Comparison of ENCODE assay signal across 8 cellular contexts in the genomic region with DNA sequence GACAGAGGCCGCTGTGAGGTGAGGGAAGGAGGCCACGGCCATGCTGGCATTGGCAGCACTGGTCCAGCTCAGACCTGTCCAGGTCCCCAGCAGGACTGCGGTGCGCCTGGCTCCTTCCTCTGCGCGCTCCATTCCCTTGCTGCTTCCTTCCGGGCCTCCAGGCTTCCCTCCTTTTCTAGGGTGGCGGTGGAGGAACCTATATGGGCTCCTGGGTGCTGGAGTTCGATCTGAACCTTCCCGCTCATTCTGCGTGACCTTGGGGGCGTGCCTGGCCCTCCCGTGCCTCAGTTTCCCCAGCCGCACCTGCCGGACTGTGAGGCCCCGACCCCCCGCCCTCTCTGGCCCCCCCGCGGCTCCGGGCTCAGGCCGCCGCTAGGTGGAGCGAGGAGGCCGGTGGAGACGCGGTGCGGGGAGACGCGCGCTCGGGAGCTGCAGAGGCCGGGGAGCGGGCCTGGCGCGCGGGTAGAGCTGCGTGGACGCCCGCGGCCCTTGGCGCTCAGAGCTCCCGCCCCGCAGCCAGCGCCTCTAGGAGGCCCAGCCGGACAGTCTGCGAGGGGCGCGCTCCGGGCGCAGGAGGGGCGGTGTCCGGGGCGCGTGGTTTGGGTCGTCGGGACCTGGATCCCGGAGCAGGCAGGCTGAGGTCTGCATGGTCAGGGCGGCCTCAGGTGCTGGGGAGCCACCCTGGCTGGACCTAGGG. TPM values are rescaled to one million over a fixed set of nuclear protein-coding genes. Genes with fewer than 3 reads are reported as not detected.
DNase-seq lines count a peak whose midpoint lies in the region; ATAC-seq and TF ChIP-seq lines count a peak whose summit lies in the region.

No MANE protein-coding gene starts in this region.

- no peak for TF ChIP-seq POLR2A in GM18505 (IDR thresholded peaks at IDR 0.05; ENCODE audit: borderline replicate concordance, extremely low read depth, insufficient read depth, insufficient read length)

- H3K14ac ChIP-seq in neuronal stem cell (ENCODE audit: low read length) = peak overlapping the region; percentile 75

- H2AFZ ChIP-seq in Loucy (ENCODE audit: low read length) = no peak overlapping the region
- H2AFZ ChIP-seq in neuronal stem cell (ENCODE audit: low read length) = peak overlapping the region; percentile 79

- no peaks in the 10 kb centered on the region for H3K79me1 ChIP-seq in neuronal stem cell (ENCODE audit: low read depth, low read length)

- H3K4me1 ChIP-seq in Loucy (ENCODE audit: insufficient read depth, low read length, poor library complexity, severe bottlenecking) = no peaks in the 10 kb centered on the region
- H3K4me1 ChIP-seq in foreskin keratinocyte = peaks cover 6% of the 10 kb centered on the region
- H3K4me1 ChIP-seq in neuronal stem cell (ENCODE audit: control insufficient read depth in 2 of 2, insufficient read depth in 1 of 2, low read depth in 1 of 2, low read length in 2 of 2) = peaks cover 16 to 17% of the 10 kb centered on the region in 2 donors

- peak overlapping the region; percentile 83 for H3K23ac ChIP-seq in neuronal stem cell (ENCODE audit: low read depth, low read length, poor library complexity)

- H3K4ac ChIP-seq in neuronal stem cell (ENCODE audit: low read length) = peak overlapping the region; percentile 41

- H3K4me3 ChIP-seq in Loucy (ENCODE audit: low read length, poor library complexity, severe bottlenecking) (no peak overlapping the region), neuronal stem cell (ENCODE audit: low read length in 2 of 2) (peak overlapping the region in 1 of 2 donors; percentile 57)

- peak overlapping the region; percentile 86 for H4K8ac ChIP-seq in neuronal stem cell (ENCODE audit: low read depth, low read length)

- H3F3A ChIP-seq in Loucy (ENCODE audit: low read depth) = no peaks in the 10 kb centered on the region

- TF ChIP-seq CTCF in Loucy (conservative IDR thresholded peaks at IDR 0.05; ENCODE audit: low read length) (peak; percentile 45), foreskin keratinocyte (conservative IDR thresholded peaks at IDR 0.05) (peak; percentile 78)

- no peak overlapping the region for H3K27ac ChIP-seq in foreskin keratinocyte
- H3K27ac ChIP-seq in neuronal stem cell (replicated peaks; ENCODE audit: low read length) = no peak overlapping the region

- H3K79me2 ChIP-seq in Loucy (ENCODE audit: insufficient read depth, low read length) = no peaks in the 10 kb centered on the region

- no peaks in the 10 kb centered on the region for H3K9me2 ChIP-seq in Loucy (replicated peaks; ENCODE audit: low read depth, low read length)

- H2BK15ac ChIP-seq in neuronal stem cell (ENCODE audit: low read length) = peak overlapping the region; percentile 94

- ATAC-seq in foreskin keratinocyte (peak; percentile 9), GM18505 (IDR thresholded peaks at IDR 0.05; ENCODE audit: unreplicated experiment) (no peak), GM18861 (IDR thresholded peaks at IDR 0.05; ENCODE audit: unreplicated experiment) (no peak)

- peak overlapping the region; percentile 98 for H2AK5ac ChIP-seq in neuronal stem cell (ENCODE audit: low read depth, low read length)

- H3K18ac ChIP-seq in neuronal stem cell (ENCODE audit: low read length) = peak overlapping the region; percentile 95

- H3K27me3 ChIP-seq in Loucy (ENCODE audit: insufficient read depth, low read length, poor library complexity, severe bottlenecking) = no peaks in the 10 kb centered on the region
- H3K27me3 ChIP-seq in foreskin keratinocyte = peaks cover 44% of the 10 kb centered on the region
- H3K27me3 ChIP-seq in neuronal stem cell (ENCODE audit: control insufficient read depth in 3 of 3, insufficient read depth in 3 of 3, low read depth in 1 of 3, low read length in 3 of 3) = peaks cover 0 to 59% (median 9%) of the 10 kb centered on the region in 3 experiments

- H3K4me2 ChIP-seq in Loucy (ENCODE audit: low read depth, low read length, poor library complexity, severe bottlenecking) (no peak overlapping the region), neuronal stem cell (ENCODE audit: insufficient read depth, low read length, poor library complexity, severe bottlenecking) (peak overlapping the region; percentile 61)

- H2BK5ac ChIP-seq in neuronal stem cell (ENCODE audit: low read length) = peak overlapping the region; percentile 85

- no peak overlapping the region for H4K91ac ChIP-seq in neuronal stem cell (ENCODE audit: low read depth, low read length, poor library complexity)

- H3K9me3 ChIP-seq in Loucy (ENCODE audit: insufficient read depth, low read depth, low read length) = no peaks in the 10 kb centered on the region
- H3K9me3 ChIP-seq in neuronal stem cell (replicated peaks in 1 of 2; ENCODE audit: control insufficient read depth in 2 of 2, insufficient read depth in 1 of 2, low read depth in 1 of 2, low read length in 2 of 2) = no peaks in the 10 kb centered on the region

- H3K36me3 ChIP-seq in Loucy (ENCODE audit: insufficient read depth, low read length) (no peaks in the 10 kb centered on the region), neuronal stem cell (replicated peaks in 1 of 2; ENCODE audit: control insufficient read depth in 2 of 2, insufficient read depth in 2 of 2, low read length in 2 of 2) (no peaks in the 10 kb centered on the region)

- peak overlapping the region; percentile 93 for H2BK120ac ChIP-seq in neuronal stem cell (ENCODE audit: low read depth, low read length)

- no CpG with 5 or more reads among the region's 58 CpGs for WGBS in neuronal stem cell (ENCODE audit: extremely low coverage in 2 of 2, insufficient read length in 2 of 2, insufficient replicate concordance in 1 of 2), 2 donors

- no peak overlapping the region for H3K9ac ChIP-seq in Loucy (ENCODE audit: low read depth, low read length, poor library complexity, severe bottlenecking)
- H3K9ac ChIP-seq in neuronal stem cell (ENCODE audit: low read depth, low read length, poor library complexity) = peak overlapping the region; percentile 76

- H2BK12ac ChIP-seq in neuronal stem cell (ENCODE audit: low read length) = peak overlapping the region; percentile 100

- peak; percentile 43 for DNase-seq in EL
- peak; percentile 66 for DNase-seq in activated CD8-positive, alpha-beta memory T cell treated with anti-CD3 and anti-CD28 coated beads, Interleukin-2, amount 50 U/mL, for 48 hours
- DNase-seq in foreskin keratinocyte = peak in 1 of 2 donors; percentile 18
- DNase-seq in neuronal stem cell (ENCODE audit: low spot score) = no peak
- no peak for DNase-seq in LoVo (ENCODE audit: low spot score)

- H4K20me1 ChIP-seq in Loucy (ENCODE audit: insufficient read depth, low read length, poor library complexity, severe bottlenecking) = no peaks in the 10 kb centered on the region

RNA-seq across cellular contexts. Expression of gene EFNA2, which starts 29.9 kb away (rescaled TPM):
- not detected in 2 replicates for total RNA-seq in foreskin keratinocyte
- polyA plus RNA-seq in foreskin keratinocyte = not detected in 2 replicates
- 41.4 TPM for polyA plus RNA-seq in neuronal stem cell (2013, experiment 1 of 2)
- polyA plus RNA-seq in neuronal stem cell (2013, experiment 2 of 2) = 40.6 TPM

RNA-seq across cellular contexts. Expression of gene FAM174C, which starts 40.3 kb away (rescaled TPM):
- 48.1 and 50.9 TPM in 2 replicates for total RNA-seq in foreskin keratinocyte
- polyA plus RNA-seq in foreskin keratinocyte = 79.6 and 91.6 TPM in 2 replicates
- 23.8 TPM for polyA plus RNA-seq in neuronal stem cell (2013, experiment 1 of 2)
- polyA plus RNA-seq in neuronal stem cell (2013, experiment 2 of 2) = 24.1 TPM

RNA-seq across cellular contexts. Expression of gene CIRBP, which starts 46.5 kb away (rescaled TPM):
- 95.4 and 99.9 TPM in 2 replicates for total RNA-seq in foreskin keratinocyte
- 128 and 129 TPM in 2 replicates for polyA plus RNA-seq in foreskin keratinocyte
- polyA plus RNA-seq in neuronal stem cell (2013, experiment 1 of 2) = 218 TPM
- polyA plus RNA-seq in neuronal stem cell (2013, experiment 2 of 2) = 217 TPM

Comparison
In these comparisons a context has a peak if more than half of its experiments do, and no peak if none do; other contexts are left out.
1. DNase-seq: peak in EL (single experiment) and activated CD8-positive, alpha-beta memory T cell treated with anti-CD3 and anti-CD28 coated beads, Interleukin-2, amount 50 U/mL, for 48 hours (single experiment); none in neuronal stem cell (single experiment) and LoVo (single experiment).